In the genomic region with DNA sequence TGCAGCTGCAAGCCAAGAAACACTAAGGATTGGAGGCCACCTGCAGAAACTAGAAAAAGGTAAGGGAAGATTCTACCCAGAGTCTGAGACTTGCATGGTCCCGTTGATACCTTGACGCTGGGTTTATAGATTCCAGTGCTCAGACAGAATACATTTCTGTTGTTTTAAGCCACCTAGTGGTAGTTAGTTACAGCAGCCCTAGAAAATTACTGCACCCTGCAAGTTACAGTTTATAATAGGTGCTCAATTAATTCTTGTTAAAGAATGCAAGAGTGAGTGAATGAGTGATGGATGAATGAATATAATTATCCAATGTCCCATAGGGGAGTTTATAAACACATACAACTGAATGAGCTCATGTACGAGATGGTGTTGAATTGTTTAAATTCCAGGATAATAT, we compare ENCODE assay signal across 10 cellular contexts.
DNase-seq lines count a peak whose midpoint lies in the region; ATAC-seq and TF ChIP-seq lines count a peak whose summit lies in the region.
"Had no signal": no experiment of that assay in that cellular context is flagged by ENCODE, and none has a peak within 500 bp of the region (broad histone marks: within the 10 kb centered on the region; RNA-seq: fewer than 3 reads in every experiment).

No MANE protein-coding gene starts in this region.

- DNase-seq in GM13976 (ENCODE audit: low spot score) (peak; percentile 24), HuH-7 (ENCODE audit: low spot score) (peak; percentile 26), adrenal gland (no peak), substantia nigra (lab: John Stamatoyannopoulos, UW) (no peak)
- no peak for DNase-seq in stimulated activated naive CD4-positive, alpha-beta T cell treated with Interleukin-2 at 50 U/mL for 16 hours (lab: John Stamatoyannopoulos, UW)

- no peaks in the 10 kb centered on the region for H3K27me3 ChIP-seq in adrenal gland
- H3K27me3 ChIP-seq: neutrophil, SJCRH30 had no signal

- no peak for TF ChIP-seq POLR2A in adrenal gland (IDR thresholded peaks at IDR 0.05)

- no peaks in the 10 kb centered on the region for H3K36me3 Mint-ChIP-seq in nephron (ENCODE audit: low read depth)

- no peaks in the 10 kb centered on the region for H3K4me1 ChIP-seq in adrenal gland (replicated peaks in 1 of 2)
- H3K4me1 ChIP-seq: SJCRH30 had no signal

- H3K27ac Mint-ChIP-seq in nephron, result no peak overlapping the region

- H3K36me3 ChIP-seq in adrenal gland (replicated peaks in 1 of 2), result no peaks in the 10 kb centered on the region
- H3K36me3 ChIP-seq: neutrophil, SJCRH30 had no signal

- no peaks in the 10 kb centered on the region for H3K4me1 Mint-ChIP-seq in nephron

- no peaks in the 10 kb centered on the region for H3K9me3 Mint-ChIP-seq in nephron

- no peak for TF ChIP-seq CTCF in GM13976 (IDR thresholded peaks at IDR 0.05; ENCODE audit: borderline replicate concordance, control extremely low read depth, extremely low read depth, insufficient read depth, missing control alignments)
- peak in 5 of 6 experiments; percentile 24 to 46 (median 43) for TF ChIP-seq CTCF in adrenal gland (IDR thresholded peaks at IDR 0.05)
- TF ChIP-seq CTCF in nephron (IDR thresholded peaks at IDR 0.05; ENCODE audit: unreplicated experiment in 3 of 3), result peak in 2 of 3 experiments; percentile 25 to 27

- no peak overlapping the region for H3K27ac ChIP-seq in adrenal gland
- H3K27ac ChIP-seq in substantia nigra (ENCODE audit: low read depth, low read length, poor library complexity, severe bottlenecking), result no peak overlapping the region
- H3K27ac ChIP-seq: neutrophil, SJCRH30 had no signal

- in situ Hi-C loops in GM13976 (cut with MboI; ENCODE audit: low sequenced_read_pairs, unreplicated experiment), result no loop called here

- H3K9me3 ChIP-seq in adrenal gland (replicated peaks in 1 of 3), result no peaks in the 10 kb centered on the region
- H3K9me3 ChIP-seq: neutrophil, SJCRH30 had no signal

- ATAC-seq in GM21786 (IDR thresholded peaks at IDR 0.05; ENCODE audit: unreplicated experiment), result no peak
- ATAC-seq in HG02970 (IDR thresholded peaks at IDR 0.05; ENCODE audit: low FRiP score, unreplicated experiment), result no peak

- no peaks in the 10 kb centered on the region for H3K27me3 Mint-ChIP-seq in nephron (ENCODE audit: low read depth)

- intact Hi-C loops in adrenal gland (cut with DNase I), result no loop called here

- no peak overlapping the region for H3K4me3 ChIP-seq in adrenal gland
- H3K4me3 ChIP-seq: SJCRH30 had no signal

- 56 to 75% (median 59%) methylated on average over 3 of the region's 3 CpGs for WGBS in adrenal gland, 4 donors

- H3K4me3 Mint-ChIP-seq in nephron, result no peak overlapping the region

Comparison
In these comparisons a context has a peak if more than half of its experiments do, and no peak if none do; other contexts are left out.
1. DNase-seq: peak in GM13976 (single experiment) and HuH-7 (single experiment); none in adrenal gland (0 of 7), stimulated activated naive CD4-positive, alpha-beta T cell treated with Interleukin-2 at 50 U/mL for 16 hours (single experiment) and substantia nigra (0 of 49).